8 cellular contexts compared by ENCODE assay signal in the genomic region with DNA sequence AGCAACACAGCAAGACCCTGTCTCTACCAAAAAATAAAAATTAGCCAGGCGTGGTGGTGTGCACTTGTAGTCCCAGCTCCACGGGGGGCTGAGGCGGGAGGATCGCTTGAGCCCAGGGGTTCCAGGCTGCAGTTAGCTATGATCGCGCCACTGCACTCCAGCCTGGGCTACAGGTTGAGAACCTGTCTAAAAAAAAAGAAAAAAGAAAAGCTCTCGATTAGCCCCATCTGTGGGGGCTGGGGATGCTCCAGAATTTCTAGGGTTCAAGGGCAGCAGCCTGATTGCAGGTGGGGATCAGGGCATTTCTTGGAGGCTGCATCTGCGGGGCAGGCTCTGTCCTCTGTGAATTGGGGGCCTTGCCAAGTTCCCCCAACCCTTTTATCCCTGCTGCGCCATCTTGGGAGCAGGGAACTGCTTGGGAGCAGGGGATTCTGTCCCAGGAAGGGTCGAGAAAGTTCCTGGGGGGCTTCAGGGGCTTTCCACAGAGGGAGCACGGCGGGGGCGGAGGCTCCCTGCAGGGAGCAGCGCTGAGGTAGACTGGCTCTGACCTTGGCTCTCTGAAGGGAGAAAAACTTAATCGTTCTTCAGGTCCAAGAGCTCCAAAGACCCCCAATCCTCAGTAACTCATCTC. TPM values are rescaled to one million over a fixed set of nuclear protein-coding genes. Genes with fewer than 3 reads are reported as not detected.
A peak's percentile ranks its signal among the peaks of the same experiment; 100 is the strongest.
DNase-seq lines count a peak whose midpoint lies in the region; ATAC-seq and TF ChIP-seq lines count a peak whose summit lies in the region.

No MANE protein-coding gene starts in this region.

- H3K9me3 Mint-ChIP-seq in activated naive CD4-positive, alpha-beta T cell treated with anti-CD3 and anti-CD28 coated beads, Interleukin-2, amount 50 U/mL, for 24 hours, result no peaks in the 10 kb centered on the region
- no peaks in the 10 kb centered on the region for H3K9me3 Mint-ChIP-seq in effector memory CD8-positive, alpha-beta T cell

- no peak for TF ChIP-seq RAD21 in neural cell (conservative IDR thresholded peaks at IDR 0.05)

- no peak for TF ChIP-seq CTCF in neural cell (IDR thresholded peaks at IDR 0.05; ENCODE audit: poor library complexity, severe bottlenecking)

- no peak for DNase-seq in activated naive CD4-positive, alpha-beta T cell (lab: John Stamatoyannopoulos, UW)
- DNase-seq in NCI-H1092 treated with DMSO at 0.1 percent for 48 hours (lab: John Stamatoyannopoulos, UW) (peak; percentile 57), HUDEP-2 (lab: John Stamatoyannopoulos, UW; ENCODE audit: unreplicated experiment in 76 of 76) (no peak), NCI-H2081 treated with DMSO at 0.1 percent for 48 hours (lab: John Stamatoyannopoulos, UW) (no peak)
- DNase-seq in effector memory CD8-positive, alpha-beta T cell, result peak in 1 of 3 experiments; percentile 8

- no peaks in the 10 kb centered on the region for H3K9me2 ChIP-seq in neural cell (ENCODE audit: insufficient read depth, low read length)

- ATAC-seq in effector memory CD8-positive, alpha-beta T cell (replicated peaks), result no peak
- no peak for ATAC-seq in GM21526 (IDR thresholded peaks at IDR 0.05; ENCODE audit: low FRiP score, unreplicated experiment)

- peak overlapping the region; percentile 97 for H3K27ac Mint-ChIP-seq in activated naive CD4-positive, alpha-beta T cell treated with anti-CD3 and anti-CD28 coated beads, Interleukin-2, amount 50 U/mL, for 24 hours
- peak overlapping the region; percentile 93 to 97 for H3K27ac Mint-ChIP-seq in effector memory CD8-positive, alpha-beta T cell

- H3K4me2 ChIP-seq in neural cell (ENCODE audit: low read length), result peak overlapping the region; percentile 88

- no peaks in the 10 kb centered on the region for H3F3A ChIP-seq in neural cell (ENCODE audit: insufficient read depth, low read length, poor library complexity, severe bottlenecking)

- H3K36me3 ChIP-seq in neural cell (ENCODE audit: insufficient read depth, low read length), result no peaks in the 10 kb centered on the region

- peak overlapping the region; percentile 91 for H3K9ac ChIP-seq in neural cell (ENCODE audit: low read length)

- H3K27me3 ChIP-seq in neural cell (ENCODE audit: insufficient read depth, low read depth, low read length), result no peaks in the 10 kb centered on the region

- no peaks in the 10 kb centered on the region for H3K27me3 Mint-ChIP-seq in activated naive CD4-positive, alpha-beta T cell treated with anti-CD3 and anti-CD28 coated beads, Interleukin-2, amount 50 U/mL, for 24 hours
- H3K27me3 Mint-ChIP-seq in effector memory CD8-positive, alpha-beta T cell, result no peaks in the 10 kb centered on the region

- peaks cover 41% of the 10 kb centered on the region for H3K79me2 ChIP-seq in neural cell (replicated peaks; ENCODE audit: insufficient read depth, low read length)

- peak overlapping the region; percentile 74 for H2AFZ ChIP-seq in neural cell (ENCODE audit: low read depth, low read length)

- H3K36me3 Mint-ChIP-seq in activated naive CD4-positive, alpha-beta T cell treated with anti-CD3 and anti-CD28 coated beads, Interleukin-2, amount 50 U/mL, for 24 hours, result no peaks in the 10 kb centered on the region
- H3K36me3 Mint-ChIP-seq in effector memory CD8-positive, alpha-beta T cell (ENCODE audit: insufficient read depth), result peaks cover 24% of the 10 kb centered on the region

- H3K9me3 ChIP-seq in neural cell (ENCODE audit: low read length), result no peaks in the 10 kb centered on the region

- no peaks in the 10 kb centered on the region for H4K20me1 ChIP-seq in neural cell (ENCODE audit: insufficient read depth)

- peak overlapping the region; percentile 92 for H3K27ac ChIP-seq in neural cell (ENCODE audit: low read length)

- no peak for TF ChIP-seq EP300 in neural cell (conservative IDR thresholded peaks at IDR 0.05; ENCODE audit: poor library complexity, severe bottlenecking)

- peaks cover 34% of the 10 kb centered on the region for H3K4me1 Mint-ChIP-seq in activated naive CD4-positive, alpha-beta T cell treated with anti-CD3 and anti-CD28 coated beads, Interleukin-2, amount 50 U/mL, for 24 hours
- peaks cover 23 to 33% of the 10 kb centered on the region in 2 donors for H3K4me1 Mint-ChIP-seq in effector memory CD8-positive, alpha-beta T cell (ENCODE audit: low read depth in 2 of 2)

- H3K4me3 Mint-ChIP-seq in activated naive CD4-positive, alpha-beta T cell treated with anti-CD3 and anti-CD28 coated beads, Interleukin-2, amount 50 U/mL, for 24 hours, result peak overlapping the region; percentile 94
- peak overlapping the region; percentile 81 to 92 for H3K4me3 Mint-ChIP-seq in effector memory CD8-positive, alpha-beta T cell

- H3K4me3 ChIP-seq in neural cell (ENCODE audit: low read length), result peak overlapping the region; percentile 90

TF ChIP-seq in neural cell, 6 proteins besides CTCF, POLR2A, EP300 and RAD21:
- TF ChIP-seq SMC3 (conservative IDR thresholded peaks at IDR 0.05; ENCODE audit: poor library complexity) (no peak), POLR2AphosphoS5 (IDR thresholded peaks at IDR 0.05) (no peak), MXI1 (conservative IDR thresholded peaks at IDR 0.05; ENCODE audit: poor library complexity, severe bottlenecking) (no peak), EZH2 (IDR thresholded peaks at IDR 0.05; ENCODE audit: borderline replicate concordance, insufficient read depth, low read length, poor library complexity, severe bottlenecking) (no peak), TAF1 (IDR thresholded peaks at IDR 0.05; ENCODE audit: low read depth) (no peak)
- TF ChIP-seq, protein P1, sequence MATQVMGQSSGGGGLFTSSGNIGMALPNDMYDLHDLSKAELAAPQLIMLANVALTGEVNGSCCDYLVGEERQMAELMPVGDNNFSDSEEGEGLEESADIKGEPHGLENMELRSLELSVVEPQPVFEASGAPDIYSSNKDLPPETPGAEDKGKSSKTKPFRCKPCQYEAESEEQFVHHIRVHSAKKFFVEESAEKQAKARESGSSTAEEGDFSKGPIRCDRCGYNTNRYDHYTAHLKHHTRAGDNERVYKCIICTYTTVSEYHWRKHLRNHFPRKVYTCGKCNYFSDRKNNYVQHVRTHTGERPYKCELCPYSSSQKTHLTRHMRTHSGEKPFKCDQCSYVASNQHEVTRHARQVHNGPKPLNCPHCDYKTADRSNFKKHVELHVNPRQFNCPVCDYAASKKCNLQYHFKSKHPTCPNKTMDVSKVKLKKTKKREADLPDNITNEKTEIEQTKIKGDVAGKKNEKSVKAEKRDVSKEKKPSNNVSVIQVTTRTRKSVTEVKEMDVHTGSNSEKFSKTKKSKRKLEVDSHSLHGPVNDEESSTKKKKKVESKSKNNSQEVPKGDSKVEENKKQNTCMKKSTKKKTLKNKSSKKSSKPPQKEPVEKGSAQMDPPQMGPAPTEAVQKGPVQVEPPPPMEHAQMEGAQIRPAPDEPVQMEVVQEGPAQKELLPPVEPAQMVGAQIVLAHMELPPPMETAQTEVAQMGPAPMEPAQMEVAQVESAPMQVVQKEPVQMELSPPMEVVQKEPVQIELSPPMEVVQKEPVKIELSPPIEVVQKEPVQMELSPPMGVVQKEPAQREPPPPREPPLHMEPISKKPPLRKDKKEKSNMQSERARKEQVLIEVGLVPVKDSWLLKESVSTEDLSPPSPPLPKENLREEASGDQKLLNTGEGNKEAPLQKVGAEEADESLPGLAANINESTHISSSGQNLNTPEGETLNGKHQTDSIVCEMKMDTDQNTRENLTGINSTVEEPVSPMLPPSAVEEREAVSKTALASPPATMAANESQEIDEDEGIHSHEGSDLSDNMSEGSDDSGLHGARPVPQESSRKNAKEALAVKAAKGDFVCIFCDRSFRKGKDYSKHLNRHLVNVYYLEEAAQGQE (IDR thresholded peaks at IDR 0.05; ENCODE audit: borderline replicate concordance), result no peak
TF ChIP-seq in neural cell: peak in this region for 0.

RNA-seq across cellular contexts. Expression of gene ARPC1A, which starts 0.6 kb away (rescaled TPM):
- 137 and 154 TPM in 2 replicates for polyA plus RNA-seq in neural cell
- polyA minus RNA-seq in neural cell, result 112 and 113 TPM in 2 replicates

RNA-seq across cellular contexts. Expression of gene ARPC1B, which starts 49.4 kb away (rescaled TPM):
- 1.7 and 3.6 TPM in 2 replicates for polyA plus RNA-seq in neural cell
- 1.6 and 2.7 TPM in 2 replicates for polyA minus RNA-seq in neural cell

RNA-seq across cellular contexts. Expression of gene MYH16, which starts 52.4 kb away (rescaled TPM):
- not detected in 2 replicates for polyA plus RNA-seq in neural cell
- polyA minus RNA-seq in neural cell, result not detected in 2 replicates
